ENCODE assay signal across 8 cellular contexts in the genomic region with DNA sequence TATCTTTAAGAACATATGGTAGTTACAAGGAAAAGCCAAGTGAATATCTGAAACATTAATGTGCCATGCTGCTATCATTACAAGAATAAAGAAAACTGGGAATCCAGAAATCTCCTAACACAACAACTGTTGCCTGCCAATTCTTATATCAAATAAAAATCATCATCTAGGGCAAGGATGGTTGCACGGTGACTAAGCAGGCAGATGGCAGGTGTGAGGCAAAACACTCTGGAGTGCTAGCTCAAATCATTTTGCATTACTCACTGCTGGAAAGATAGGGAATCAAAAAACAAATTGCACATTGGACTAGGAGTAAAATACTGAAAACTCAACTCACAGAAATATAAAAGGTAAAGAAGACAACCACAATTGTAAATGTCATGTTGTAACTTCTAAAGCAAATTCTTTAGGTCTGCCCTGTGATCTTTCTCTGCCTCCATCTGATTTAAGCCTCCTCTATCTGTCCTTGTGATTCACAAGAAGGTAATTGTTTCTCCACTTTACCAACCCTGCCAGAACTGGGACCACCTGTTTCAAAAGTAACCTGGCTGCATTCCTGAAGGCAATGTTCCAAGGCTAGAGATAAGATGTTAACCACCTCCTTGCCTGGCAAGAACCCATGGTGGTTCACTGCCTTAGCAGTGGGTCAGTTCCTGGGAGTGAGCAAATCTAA. TPM values are rescaled to one million over a fixed set of nuclear protein-coding genes. Genes with fewer than 3 reads are reported as not detected.
DNase-seq lines count a peak whose midpoint lies in the region; ATAC-seq and TF ChIP-seq lines count a peak whose summit lies in the region.

No MANE protein-coding gene starts in this region.

- H3K9me3 ChIP-seq in Panc1 (ENCODE audit: control insufficient read depth, insufficient read depth, low read depth, low read length) = no peaks in the 10 kb centered on the region
- no peaks in the 10 kb centered on the region for H3K9me3 ChIP-seq in iPS-20b (ENCODE audit: insufficient read depth, low read depth, low read length)
- no peaks in the 10 kb centered on the region for H3K9me3 ChIP-seq in transverse colon
- no peaks in the 10 kb centered on the region for H3K9me3 ChIP-seq in ovary

- intact Hi-C loops in Panc1 (cut with micrococcal nuclease; ENCODE audit: unreplicated experiment) (loop anchor here (2.0 to 10.0 kb wide), 4 partner anchors 103 to 295 kb away; no protein-coding TSS in a partner anchor), transverse colon (cut with DNase I; ENCODE audit: low total_unique reads) (loop anchor here (10.0 kb wide), 1 partner anchor 145 kb away; no protein-coding TSS in a partner anchor), ovary (cut with DNase I) (loop anchor here in 1 of 4 donors (5.0 kb wide), 1 partner anchor 142 kb away; no protein-coding TSS in a partner anchor)

- H3K4me3 ChIP-seq in Panc1 (ENCODE audit: low read depth in 2 of 2, low read length in 2 of 2) (no peak overlapping the region), iPS-20b (ENCODE audit: low read length) (peak overlapping the region; percentile 10; the same call in 1 of the 2 replicates), transverse colon (peak overlapping the region in 1 of 4 donors; percentile 44), ovary (no peak overlapping the region)

- H3K4me1 ChIP-seq in Panc1 (ENCODE audit: control insufficient read depth, insufficient read depth, low read length) (peaks cover 17% of the 10 kb centered on the region), iPS-20b (ENCODE audit: insufficient read depth, low read length) (peaks cover 41% of the 10 kb centered on the region), transverse colon (peaks cover 0 to 25% (median 5%) of the 10 kb centered on the region in 4 donors), ovary (ENCODE audit: insufficient read depth) (no peaks in the 10 kb centered on the region)

- TF ChIP-seq POLR2A in transverse colon (IDR thresholded peaks at IDR 0.05) = no peak
- no peak for TF ChIP-seq POLR2A in ovary (IDR thresholded peaks at IDR 0.05)

- DNase-seq in SHP77 (lab: John Stamatoyannopoulos, UW) (peak; percentile 26 to 36), SHP77 treated with DMSO at 0.1 percent for 48 hours (lab: John Stamatoyannopoulos, UW) (no peak), Panc1 (ENCODE audit: low read depth, low spot score) (no peak), transverse colon (peak; percentile 61), ovary (no peak), OCI-M1 (lab: John Stamatoyannopoulos, UW) (no peak)

- peak overlapping the region; percentile 40; the same call in 1 of the 2 replicates for H3K9ac ChIP-seq in iPS-20b (ENCODE audit: low read depth, low read length)

- TF ChIP-seq CTCF in Panc1 (IDR thresholded peaks at IDR 0.05) = no peak; the same call in 1 of the 2 replicates
- no peak for TF ChIP-seq CTCF in transverse colon (IDR thresholded peaks at IDR 0.05)
- no peak for TF ChIP-seq CTCF in ovary (IDR thresholded peaks at IDR 0.05)

- CTCF ChIA-PET in Panc1 (lab: Charles Lee) = interaction anchor here (0.6 to 1.9 kb wide), 7 partner anchors 16 to 298 kb away, joined by 3 to 11 read pairs (median 4); no protein-coding TSS in a partner anchor

- no peaks in the 10 kb centered on the region for H3K36me3 ChIP-seq in Panc1 (ENCODE audit: control insufficient read depth, insufficient read depth, low read length)
- no peaks in the 10 kb centered on the region for H3K36me3 ChIP-seq in iPS-20b (ENCODE audit: insufficient read depth, low read depth, low read length)
- no peaks in the 10 kb centered on the region for H3K36me3 ChIP-seq in transverse colon
- no peaks in the 10 kb centered on the region for H3K36me3 ChIP-seq in ovary

- TF ChIP-seq EP300 in transverse colon (IDR thresholded peaks at IDR 0.05; ENCODE audit: low read depth) (no peak), ovary (IDR thresholded peaks at IDR 0.05) (no peak)

- ATAC-seq in Panc1 (peak; percentile 79), HG03108 (IDR thresholded peaks at IDR 0.05; ENCODE audit: unreplicated experiment) (no peak)

- in situ Hi-C loops in Panc1 (cut with HindIII; ENCODE audit: low pct_unique_long_range_greater_than_20kb, low sequenced_read_pairs) (no loop called here), transverse colon (cut with MboI; ENCODE audit: low pct_ligation_motif_present in 1 of 4, low pct_unique_long_range_greater_than_20kb in 1 of 4, low sequenced_read_pairs in 3 of 4) (loop anchor here in 1 of 4 donors (10.0 kb wide), 1 partner anchor 145 kb away; no protein-coding TSS in a partner anchor)

- H3K27ac ChIP-seq in Panc1 (ENCODE audit: low read length) = peak overlapping the region; percentile 84
- peak overlapping the region; percentile 77 for H3K27ac ChIP-seq in iPS-20b (ENCODE audit: low read length)
- peak overlapping the region; percentile 47 to 70 (median 56) for H3K27ac ChIP-seq in transverse colon
- H3K27ac ChIP-seq in ovary = no peak overlapping the region

- 20 to 58% methylated on average over 1 of the region's 1 CpG for WGBS in transverse colon (ENCODE audit: low coverage in 1 of 2), 2 donors
- WGBS in ovary, 3 donors = 23 to 48% (median 43%) methylated on average over 1 of the region's 1 CpG

- POLR2A ChIA-PET in Panc1 (lab: Charles Lee) = no interaction called here

- H3K27me3 ChIP-seq in Panc1 (ENCODE audit: control insufficient read depth, insufficient read depth, low read length) = no peaks in the 10 kb centered on the region
- H3K27me3 ChIP-seq in iPS-20b (ENCODE audit: insufficient read depth, low read length) = no peaks in the 10 kb centered on the region
- H3K27me3 ChIP-seq in transverse colon = no peaks in the 10 kb centered on the region
- H3K27me3 ChIP-seq in ovary = no peaks in the 10 kb centered on the region

- BruUV-seq in Panc1 (replicated peaks; lab: Mats Ljungman, UMichigan) = no TSS peak

RNA-seq across cellular contexts. Expression of a gene that starts 33.0 kb away (rescaled TPM):
- 7.0 TPM for total RNA-seq in Panc1 (2021; ENCODE audit: unreplicated experiment)
- 3.0 TPM for polyA plus RNA-seq in Panc1 (2012; ENCODE audit: insufficient read length)
- 1 to 10 TPM in 2 of 4 donors, under 1 TPM in 1, not detected in 1; 0.37 to 2.2 (median 1.6) TPM for total RNA-seq in transverse colon
- total RNA-seq in ovary = 10 to 100 TPM in 2 of 7 donors, 1 to 10 TPM in 5; 8.0 to 11.4 (median 9.4) TPM
- 1 to 10 TPM; 4.9 to 6.8 TPM for polyA plus RNA-seq in ovary

Comparison
In these comparisons a context has a peak if more than half of its experiments do, and no peak if none do; other contexts are left out.
1. DNase-seq: peak in SHP77 (2 of 2) and transverse colon (single experiment); none in SHP77 treated with DMSO at 0.1 percent for 48 hours (single experiment), Panc1 (single experiment), ovary (0 of 5) and OCI-M1 (single experiment).
2. H3K27ac ChIP-seq: peak in Panc1 (single experiment), iPS-20b (single experiment) and transverse colon (4 of 4); none in ovary (0 of 2).